Comparison of ENCODE assay signal across 8 cellular contexts in the genomic region with DNA sequence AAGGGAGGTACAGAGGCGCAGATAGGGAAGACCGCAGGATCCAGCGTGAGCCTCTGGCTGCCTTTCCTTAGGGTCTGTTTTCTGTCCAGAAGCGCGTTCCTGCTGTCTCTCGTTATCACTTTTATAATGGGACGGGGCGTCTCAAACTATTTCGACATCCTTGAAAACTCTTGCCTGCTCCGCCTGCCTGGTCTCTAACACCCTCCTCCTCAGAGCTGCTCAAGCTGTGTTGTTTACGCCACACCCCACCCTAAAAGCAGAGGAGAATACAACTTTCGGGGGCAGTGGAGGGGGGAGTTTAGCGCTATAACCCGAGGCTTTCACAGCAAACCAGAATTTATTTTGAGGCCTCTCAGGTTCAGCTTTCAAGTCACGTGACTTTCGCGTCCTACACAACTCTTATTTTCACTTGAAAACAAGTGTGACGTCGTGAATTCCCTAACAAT. TPM values are rescaled to one million over a fixed set of nuclear protein-coding genes. Genes with fewer than 3 reads are reported as not detected.
DNase-seq lines count a peak whose midpoint lies in the region; ATAC-seq, FAIRE-seq and TF ChIP-seq lines count a peak whose summit lies in the region.

No MANE protein-coding gene starts in this region.

- peaks cover 29% of the 10 kb centered on the region for H3K4me1 Mint-ChIP-seq in brain

- peak overlapping the region; percentile 91 to 98 (median 97) for H3K27ac Mint-ChIP-seq in brain

- H3K36me3 ChIP-seq in HUES48 (ENCODE audit: control insufficient read depth, insufficient read depth, low read length) (no peaks in the 10 kb centered on the region), keratinocyte (ENCODE audit: control insufficient read depth in 2 of 2, extremely low read depth in 1 of 2, insufficient read depth in 2 of 2, low read length in 2 of 2) (no peaks in the 10 kb centered on the region), stomach (peaks cover 0 to 2% (median 1%) of the 10 kb centered on the region in 4 donors)

- no peak for TF ChIP-seq EP300 in stomach (IDR thresholded peaks at IDR 0.05)

- TF ChIP-seq POLR2A in stomach (IDR thresholded peaks at IDR 0.05), result no peak

- H3K9me1 ChIP-seq in keratinocyte (ENCODE audit: control insufficient read depth, extremely low read depth, insufficient read depth, low read length), result no peaks in the 10 kb centered on the region

- H3K4me3 ChIP-seq in HUES48 (ENCODE audit: low read depth, low read length) (peak overlapping the region; percentile 59), keratinocyte (ENCODE audit: control insufficient read depth in 2 of 3, extremely low read depth in 1 of 3, insufficient read depth in 2 of 3, low read depth in 1 of 3, low read length in 3 of 3) (peak overlapping the region; percentile 28 to 69 (median 29)), stomach (peak overlapping the region; percentile 57 to 63 (median 62))

- no peaks in the 10 kb centered on the region for H3K27me3 ChIP-seq in HUES48 (ENCODE audit: control insufficient read depth, insufficient read depth, low read length)
- H3K27me3 ChIP-seq in keratinocyte (ENCODE audit: control insufficient read depth, extremely low read depth, insufficient read depth, low read length), result no peaks in the 10 kb centered on the region
- H3K27me3 ChIP-seq in stomach, result peaks cover 0 to 3% (median 0%) of the 10 kb centered on the region in 3 donors

- peak overlapping the region; percentile 63 for H3K4me2 ChIP-seq in keratinocyte (ENCODE audit: control insufficient read depth, extremely low read depth, insufficient read depth, low read depth, low read length)

- TF ChIP-seq CTCF in brain (conservative IDR thresholded peaks at IDR 0.05), result no peak
- TF ChIP-seq CTCF in keratinocyte (optimal IDR thresholded peaks at IDR 0.05 in 1 of 3, IDR thresholded peaks at IDR 0.05 in 1 of 3, conservative IDR thresholded peaks at IDR 0.05 in 1 of 3; ENCODE audit: extremely low read depth in 1 of 3, insufficient read depth in 2 of 3, low read length in 3 of 3), result no peak
- no peak for TF ChIP-seq CTCF in stomach (IDR thresholded peaks at IDR 0.05)

- H3K36me3 Mint-ChIP-seq in brain, result peaks cover 13% of the 10 kb centered on the region

- H2AFZ ChIP-seq in keratinocyte (ENCODE audit: control insufficient read depth, low read length), result peak overlapping the region; percentile 78

- H3K9me3 ChIP-seq in HUES48 (ENCODE audit: control insufficient read depth, insufficient read depth, low read length) (peaks cover 16% of the 10 kb centered on the region), keratinocyte (ENCODE audit: control insufficient read depth, low read depth, low read length) (no peaks in the 10 kb centered on the region), stomach (no peaks in the 10 kb centered on the region)

- H3K4me1 ChIP-seq in HUES48 (ENCODE audit: control insufficient read depth, insufficient read depth, low read length) (peaks cover 12% of the 10 kb centered on the region; the same call in 1 of the 2 replicates), keratinocyte (ENCODE audit: control insufficient read depth, extremely low read depth, insufficient read depth, low read length) (peaks cover 2% of the 10 kb centered on the region), stomach (peaks cover 7 to 27% (median 16%) of the 10 kb centered on the region in 4 donors)

- H3K9ac ChIP-seq in HUES48 (ENCODE audit: low read depth, low read length) (peak overlapping the region; percentile 70), keratinocyte (ENCODE audit: control insufficient read depth, extremely low read depth, insufficient read depth, low read length) (peak overlapping the region; percentile 71)

- intact Hi-C loops in stomach (cut with DNase I; ENCODE audit: low total_unique reads), result no loop called here

- no peaks in the 10 kb centered on the region for H3K27me3 Mint-ChIP-seq in brain

- peaks cover 6% of the 10 kb centered on the region for H3K79me2 ChIP-seq in keratinocyte (ENCODE audit: control insufficient read depth, insufficient read depth, low read length)

- peak overlapping the region; percentile 87 to 96 (median 89) for H3K4me3 Mint-ChIP-seq in brain

- no peaks in the 10 kb centered on the region for H4K20me1 ChIP-seq in keratinocyte (ENCODE audit: control insufficient read depth, extremely low read depth, insufficient read depth, low read length)

- ATAC-seq in HG02610 (IDR thresholded peaks at IDR 0.05; ENCODE audit: unreplicated experiment) (no peak), HG02798 (IDR thresholded peaks at IDR 0.05; ENCODE audit: poor library complexity, unreplicated experiment) (no peak)

- peaks cover 0 to 24% (median 7%) of the 10 kb centered on the region in 5 experiments for H3K9me3 Mint-ChIP-seq in brain

- peak overlapping the region; percentile 93 for H3K27ac ChIP-seq in HUES48 (ENCODE audit: low read depth, low read length)
- H3K27ac ChIP-seq in keratinocyte (ENCODE audit: control insufficient read depth, insufficient read depth, low read length), result peak overlapping the region; percentile 54
- H3K27ac ChIP-seq in stomach, result peak overlapping the region; percentile 86 to 97 (median 92)

- dilution Hi-C loops in keratinocyte (cut with MboI; ENCODE audit: extremely low pct_ligation_motif_present, low sequenced_read_pairs), result no loop called here

- no peak for FAIRE-seq in keratinocyte (lab: Jason Lieb, UNC)

- 4 to 38% (median 11%) methylated on average over 9 to 19 of the region's 19 CpGs for WGBS in stomach, 5 donors

- DNase-seq in ELF-1 (ENCODE audit: low read depth, low spot score) (peak; percentile 94), keratinocyte (ENCODE audit: low read depth, low spot score) (no peak), stomach (no peak), iPS-NIHi11 (ENCODE audit: low spot score) (no peak)

RNA-seq across cellular contexts. Expression of a gene that starts 0.6 kb away (rescaled TPM):
- polyA plus RNA-seq in brain (ENCODE audit: insufficient read depth, low read depth, low replicate concordance) (83.7 TPM), keratinocyte (15.8 to 25.3 TPM (median 21.4 TPM) in 3 replicates), stomach (10 to 100 TPM; 36.3 to 61.7 (median 49.0) TPM)
- polyA plus RNA-seq in keratinocyte (2011; ENCODE audit: low read depth), result 19.8 TPM
- 11.1 and 28.1 TPM in 2 replicates for polyA plus RNA-seq in keratinocyte (2011; cell fraction: cytosol; rRNA removed)
- polyA plus RNA-seq in keratinocyte (2011; cell fraction: nucleus; rRNA removed), result 29.6 and 37.3 TPM in 2 replicates
- 24.7 and 30.7 TPM in 2 replicates for polyA plus RNA-seq in keratinocyte (2012; ENCODE audit: low replicate concordance)
- polyA minus RNA-seq in keratinocyte, result 10.1 to 21.9 TPM (median 15.6 TPM) in 3 replicates
- 34.1 TPM for polyA minus RNA-seq in keratinocyte (2011; cell fraction: cytosol; rRNA and poly(A)+ RNA removed)
- polyA minus RNA-seq in keratinocyte (2011; cell fraction: nucleus; rRNA and poly(A)+ RNA removed), result 8.4 and 12.6 TPM in 2 replicates
- total RNA-seq in stomach, result 10 to 100 TPM; 21.9 to 34.4 (median 24.1) TPM

RNA-seq across cellular contexts. Expression of a gene that starts 26.2 kb away (rescaled TPM):
- 12.1 TPM for polyA plus RNA-seq in brain (ENCODE audit: insufficient read depth, low read depth, low replicate concordance)
- polyA plus RNA-seq in keratinocyte, result 8.1 to 15.9 TPM (median 15.0 TPM) in 3 replicates
- polyA plus RNA-seq in keratinocyte (2011; ENCODE audit: low read depth), result 4.8 TPM
- 8.3 and 17.7 TPM in 2 replicates for polyA plus RNA-seq in keratinocyte (2011; cell fraction: cytosol; rRNA removed)
- polyA plus RNA-seq in keratinocyte (2011; cell fraction: nucleus; rRNA removed), result 9.8 and 14.2 TPM in 2 replicates
- 21.3 and 30.3 TPM in 2 replicates for polyA plus RNA-seq in keratinocyte (2012; ENCODE audit: low replicate concordance)
- 11.3 to 18.4 TPM (median 17.8 TPM) in 3 replicates for polyA minus RNA-seq in keratinocyte
- 27.4 TPM for polyA minus RNA-seq in keratinocyte (2011; cell fraction: cytosol; rRNA and poly(A)+ RNA removed)
- polyA minus RNA-seq in keratinocyte (2011; cell fraction: nucleus; rRNA and poly(A)+ RNA removed), result 11.1 and 13.3 TPM in 2 replicates
- total RNA-seq in stomach, result 100 to 1,000 TPM in 1 of 5 donors, 10 to 100 TPM in 2, 1 to 10 TPM in 2; 4.9 to 175 (median 13.2) TPM
- 10 to 100 TPM in 2 of 3 donors, 1 to 10 TPM in 1; 9.5 to 16.7 (median 12.5) TPM for polyA plus RNA-seq in stomach

RNA-seq across cellular contexts. Expression of a gene that starts 30.0 kb away (rescaled TPM):
- polyA plus RNA-seq in brain (ENCODE audit: insufficient read depth, low read depth, low replicate concordance) (64.6 TPM), keratinocyte (26.8 to 71.9 TPM (median 41.6 TPM) in 3 replicates), stomach (10 to 100 TPM; 15.6 to 22.7 (median 19.1) TPM)
- polyA plus RNA-seq in keratinocyte (2011; ENCODE audit: low read depth), result 34.0 TPM
- 40.8 and 53.1 TPM in 2 replicates for polyA plus RNA-seq in keratinocyte (2011; cell fraction: cytosol; rRNA removed)
- polyA plus RNA-seq in keratinocyte (2011; cell fraction: nucleus; rRNA removed), result 57.2 and 57.5 TPM in 2 replicates
- 31.6 and 107 TPM in 2 replicates for polyA plus RNA-seq in keratinocyte (2012; ENCODE audit: low replicate concordance)
- 53.0 to 212 TPM (median 67.7 TPM) in 3 replicates for polyA minus RNA-seq in keratinocyte
- 57.9 TPM for polyA minus RNA-seq in keratinocyte (2011; cell fraction: cytosol; rRNA and poly(A)+ RNA removed)
- 28.1 and 29.8 TPM in 2 replicates for polyA minus RNA-seq in keratinocyte (2011; cell fraction: nucleus; rRNA and poly(A)+ RNA removed)
- 10 to 100 TPM; 10.3 to 41.7 (median 30.3) TPM for total RNA-seq in stomach

RNA-seq across cellular contexts. Expression of a gene that starts 30.3 kb away (rescaled TPM):
- polyA plus RNA-seq in brain (ENCODE audit: insufficient read depth, low read depth, low replicate concordance) (70.4 TPM), keratinocyte (15.2 to 26.7 TPM (median 20.4 TPM) in 3 replicates), stomach (10 to 100 TPM; 22.5 to 34.4 (median 32.1) TPM)
- polyA plus RNA-seq in keratinocyte (2011; ENCODE audit: low read depth), result 6.4 TPM
- 17.7 and 25.1 TPM in 2 replicates for polyA plus RNA-seq in keratinocyte (2011; cell fraction: cytosol; rRNA removed)
- polyA plus RNA-seq in keratinocyte (2011; cell fraction: nucleus; rRNA removed), result 10.3 and 13.2 TPM in 2 replicates
- 16.5 and 25.0 TPM in 2 replicates for polyA plus RNA-seq in keratinocyte (2012; ENCODE audit: low replicate concordance)
- 18.1 to 23.2 TPM (median 22.4 TPM) in 3 replicates for polyA minus RNA-seq in keratinocyte
- 31.3 TPM for polyA minus RNA-seq in keratinocyte (2011; cell fraction: cytosol; rRNA and poly(A)+ RNA removed)
- polyA minus RNA-seq in keratinocyte (2011; cell fraction: nucleus; rRNA and poly(A)+ RNA removed), result 8.1 and 10.2 TPM in 2 replicates
- total RNA-seq in stomach, result 10 to 100 TPM in 4 of 5 donors, 1 to 10 TPM in 1; 8.0 to 50.1 (median 19.8) TPM

RNA-seq across cellular contexts. Expression of a gene that starts 30.7 kb away (rescaled TPM):
- polyA plus RNA-seq in brain (ENCODE audit: insufficient read depth, low read depth, low replicate concordance) (15.2 TPM), keratinocyte (15.1 to 19.9 TPM (median 16.5 TPM) in 3 replicates), stomach (10 to 100 TPM; 16.8 to 24.3 (median 18.5) TPM)
- 8.9 TPM for polyA plus RNA-seq in keratinocyte (2011; ENCODE audit: low read depth)
- 9.4 and 17.4 TPM in 2 replicates for polyA plus RNA-seq in keratinocyte (2011; cell fraction: cytosol; rRNA removed)
- polyA plus RNA-seq in keratinocyte (2011; cell fraction: nucleus; rRNA removed), result 32.4 and 38.6 TPM in 2 replicates
- polyA plus RNA-seq in keratinocyte (2012; ENCODE audit: low replicate concordance), result 14.6 and 21.4 TPM in 2 replicates
- polyA minus RNA-seq in keratinocyte, result 6.8 to 11.7 TPM (median 7.6 TPM) in 3 replicates
- polyA minus RNA-seq in keratinocyte (2011; cell fraction: cytosol; rRNA and poly(A)+ RNA removed), result 13.8 TPM
- polyA minus RNA-seq in keratinocyte (2011; cell fraction: nucleus; rRNA and poly(A)+ RNA removed), result 10.9 and 12.6 TPM in 2 replicates
- total RNA-seq in stomach, result 10 to 100 TPM in 3 of 5 donors, 1 to 10 TPM in 2; 7.6 to 22.6 (median 14.8) TPM
